ENCODE assay signal across 15 cellular contexts in genomic region chr4:76741663-76742020, GRCh38.
"Had no signal": no experiment of that assay in that cellular context is flagged by ENCODE, and none has a peak within 500 bp of the region (broad histone marks: within the 10 kb centered on the region; RNA-seq: fewer than 3 reads in every experiment).

No MANE protein-coding gene starts in this region.

- H3K27ac ChIP-seq: left ventricle myocardium inferior, psoas muscle, right lobe of liver, thyroid gland, vagina had no signal

- ATAC-seq: activated T-cell treated with anti-CD3 and anti-CD28 coated beads, Interleukin-2, amount 50 U/mL, for 72 hours; naive thymus-derived CD8-positive, alpha-beta T cell; psoas muscle had no signal

- DNase-seq: activated CD4-positive, alpha-beta memory T cell treated with anti-CD3 and anti-CD28 coated beads, Interleukin-2, amount 10 ng/mL, durations not matched to agents 7 days and 5 days; activated CD4-positive, alpha-beta T cell treated with anti-CD3 and anti-CD28 coated beads for 4 hours; activated CD8-positive, alpha-beta memory T cell treated with anti-CD3 and anti-CD28 coated beads, Interleukin-2, amount 50 U/mL, for 48 hours; activated gamma-delta T cell treated with Interleukin-2 at 50 U/mL for 16 hours; activated naive CD8-positive, alpha-beta T cell treated with anti-CD3 and anti-CD28 coated beads, Interleukin-2, amount 10 ng/mL, durations not matched to agents 7 days and 5 days; activated T-cell treated with anti-CD3 and anti-CD28 coated beads, Interleukin-2, amount 50 U/mL, for 72 hours; cortex of kidney; effector CD4-positive, alpha-beta T cell; hippocampal formation; left ventricle myocardium inferior; naive thymus-derived CD8-positive, alpha-beta T cell; psoas muscle; right lobe of liver; thyroid gland had no signal

- H3K9me3 ChIP-seq: left ventricle myocardium inferior, psoas muscle, right lobe of liver, thyroid gland, vagina had no signal

- H3K36me3 ChIP-seq: thyroid gland, vagina had no signal

- H3K4me3 ChIP-seq: left ventricle myocardium inferior, psoas muscle, right lobe of liver, thyroid gland, vagina had no signal

- H3K4me1 ChIP-seq: psoas muscle, right lobe of liver had no signal

- H3K27me3 ChIP-seq: right lobe of liver, thyroid gland, vagina had no signal
